Comparison of ENCODE assay signal across 1 cellular context in the genomic region with DNA sequence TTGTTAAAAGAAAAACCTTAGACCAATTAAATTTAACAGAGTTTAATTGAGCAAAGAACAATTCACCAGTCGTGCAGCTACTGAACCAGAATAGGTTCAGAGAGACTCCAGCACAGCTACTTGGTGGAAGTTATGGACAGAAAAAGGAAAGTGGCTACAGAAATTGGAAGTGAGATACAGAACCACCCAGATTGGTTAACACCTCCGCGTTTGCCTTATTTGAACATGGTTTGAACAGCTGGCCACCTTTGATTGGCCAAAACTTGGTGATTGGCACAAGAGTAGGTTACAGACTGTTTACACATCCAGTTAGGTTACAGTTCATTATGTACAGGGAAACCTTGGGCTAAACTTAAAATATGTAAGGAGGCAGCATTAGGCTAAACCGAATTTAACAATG.
TF ChIP-seq lines count a peak whose summit lies in the region.

No MANE protein-coding gene starts in this region.

TF ChIP-seq in WTC11, 78 proteins besides CTCF, POLR2A, EP300 and RAD21:
- no peak for TF ChIP-seq ZNF281 (CRISPR knock-in tag; IDR thresholded peaks at IDR 0.05)
- TF ChIP-seq ZNF416 (CRISPR knock-in tag; IDR thresholded peaks at IDR 0.05), result no peak
- TF ChIP-seq, protein P1, sequence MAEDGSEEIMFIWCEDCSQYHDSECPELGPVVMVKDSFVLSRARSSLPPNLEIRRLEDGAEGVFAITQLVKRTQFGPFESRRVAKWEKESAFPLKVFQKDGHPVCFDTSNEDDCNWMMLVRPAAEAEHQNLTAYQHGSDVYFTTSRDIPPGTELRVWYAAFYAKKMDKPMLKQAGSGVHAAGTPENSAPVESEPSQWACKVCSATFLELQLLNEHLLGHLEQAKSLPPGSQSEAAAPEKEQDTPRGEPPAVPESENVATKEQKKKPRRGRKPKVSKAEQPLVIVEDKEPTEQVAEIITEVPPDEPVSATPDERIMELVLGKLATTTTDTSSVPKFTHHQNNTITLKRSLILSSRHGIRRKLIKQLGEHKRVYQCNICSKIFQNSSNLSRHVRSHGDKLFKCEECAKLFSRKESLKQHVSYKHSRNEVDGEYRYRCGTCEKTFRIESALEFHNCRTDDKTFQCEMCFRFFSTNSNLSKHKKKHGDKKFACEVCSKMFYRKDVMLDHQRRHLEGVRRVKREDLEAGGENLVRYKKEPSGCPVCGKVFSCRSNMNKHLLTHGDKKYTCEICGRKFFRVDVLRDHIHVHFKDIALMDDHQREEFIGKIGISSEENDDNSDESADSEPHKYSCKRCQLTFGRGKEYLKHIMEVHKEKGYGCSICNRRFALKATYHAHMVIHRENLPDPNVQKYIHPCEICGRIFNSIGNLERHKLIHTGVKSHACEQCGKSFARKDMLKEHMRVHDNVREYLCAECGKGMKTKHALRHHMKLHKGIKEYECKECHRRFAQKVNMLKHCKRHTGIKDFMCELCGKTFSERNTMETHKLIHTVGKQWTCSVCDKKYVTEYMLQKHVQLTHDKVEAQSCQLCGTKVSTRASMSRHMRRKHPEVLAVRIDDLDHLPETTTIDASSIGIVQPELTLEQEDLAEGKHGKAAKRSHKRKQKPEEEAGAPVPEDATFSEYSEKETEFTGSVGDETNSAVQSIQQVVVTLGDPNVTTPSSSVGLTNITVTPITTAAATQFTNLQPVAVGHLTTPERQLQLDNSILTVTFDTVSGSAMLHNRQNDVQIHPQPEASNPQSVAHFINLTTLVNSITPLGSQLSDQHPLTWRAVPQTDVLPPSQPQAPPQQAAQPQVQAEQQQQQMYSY (CRISPR knock-in tag; IDR thresholded peaks at IDR 0.05), result no peak
- no peak for TF ChIP-seq SP1 (CRISPR knock-in tag; conservative IDR thresholded peaks at IDR 0.05)
- no peak for TF ChIP-seq JUN (CRISPR knock-in tag; IDR thresholded peaks at IDR 0.05)
- TF ChIP-seq ATF6 (CRISPR knock-in tag; IDR thresholded peaks at IDR 0.05), result no peak
- TF ChIP-seq ATF1 (CRISPR knock-in tag; IDR thresholded peaks at IDR 0.05), result no peak
- TF ChIP-seq NFATC4 (CRISPR knock-in tag; IDR thresholded peaks at IDR 0.05), result no peak
- TF ChIP-seq, protein P2, sequence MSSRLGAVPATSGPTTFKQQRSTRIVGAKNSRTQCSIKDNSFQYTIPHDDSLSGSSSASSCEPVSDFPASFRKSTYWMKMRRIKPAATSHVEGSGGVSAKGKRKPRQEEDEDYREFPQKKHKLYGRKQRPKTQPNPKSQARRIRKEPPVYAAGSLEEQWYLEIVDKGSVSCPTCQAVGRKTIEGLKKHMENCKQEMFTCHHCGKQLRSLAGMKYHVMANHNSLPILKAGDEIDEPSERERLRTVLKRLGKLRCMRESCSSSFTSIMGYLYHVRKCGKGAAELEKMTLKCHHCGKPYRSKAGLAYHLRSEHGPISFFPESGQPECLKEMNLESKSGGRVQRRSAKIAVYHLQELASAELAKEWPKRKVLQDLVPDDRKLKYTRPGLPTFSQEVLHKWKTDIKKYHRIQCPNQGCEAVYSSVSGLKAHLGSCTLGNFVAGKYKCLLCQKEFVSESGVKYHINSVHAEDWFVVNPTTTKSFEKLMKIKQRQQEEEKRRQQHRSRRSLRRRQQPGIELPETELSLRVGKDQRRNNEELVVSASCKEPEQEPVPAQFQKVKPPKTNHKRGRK (CRISPR knock-in tag; IDR thresholded peaks at IDR 0.05; ENCODE audit: borderline replicate concordance), result no peak
- TF ChIP-seq, protein P3, sequence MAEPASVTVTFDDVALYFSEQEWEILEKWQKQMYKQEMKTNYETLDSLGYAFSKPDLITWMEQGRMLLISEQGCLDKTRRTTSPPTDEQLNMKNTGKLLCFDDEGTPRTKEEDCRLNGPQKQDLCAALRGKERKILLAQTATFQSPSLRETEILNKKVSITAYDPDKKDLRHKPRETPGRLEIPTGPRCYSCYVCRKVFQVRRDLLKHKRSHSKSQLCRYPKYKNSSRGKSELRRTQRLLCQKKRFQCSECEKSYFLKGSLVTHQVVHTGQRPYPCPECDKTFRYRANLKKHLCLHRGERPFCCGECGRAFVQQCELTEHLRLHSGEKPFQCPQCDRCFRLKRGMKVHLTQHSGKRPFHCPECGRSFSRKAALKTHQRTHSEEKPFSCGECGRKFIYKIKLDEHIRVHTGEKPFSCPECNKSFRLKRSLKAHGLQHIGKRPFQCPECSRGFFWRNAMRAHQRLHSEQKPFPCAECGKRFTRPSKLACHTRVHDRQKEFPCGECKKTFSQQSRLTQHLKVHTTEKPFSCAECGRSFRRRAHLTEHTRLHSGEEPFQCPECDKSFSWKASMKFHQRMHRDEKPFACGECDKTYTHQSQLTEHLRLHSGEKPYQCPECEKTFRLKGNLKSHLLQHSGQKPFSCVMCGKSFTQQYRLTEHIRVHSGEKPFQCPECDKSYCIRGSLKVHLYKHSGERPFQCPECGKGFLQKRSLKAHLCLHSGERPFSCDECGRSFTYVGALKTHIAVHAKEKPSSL (CRISPR knock-in tag; conservative IDR thresholded peaks at IDR 0.05), result no peak
- TF ChIP-seq, protein P4, sequence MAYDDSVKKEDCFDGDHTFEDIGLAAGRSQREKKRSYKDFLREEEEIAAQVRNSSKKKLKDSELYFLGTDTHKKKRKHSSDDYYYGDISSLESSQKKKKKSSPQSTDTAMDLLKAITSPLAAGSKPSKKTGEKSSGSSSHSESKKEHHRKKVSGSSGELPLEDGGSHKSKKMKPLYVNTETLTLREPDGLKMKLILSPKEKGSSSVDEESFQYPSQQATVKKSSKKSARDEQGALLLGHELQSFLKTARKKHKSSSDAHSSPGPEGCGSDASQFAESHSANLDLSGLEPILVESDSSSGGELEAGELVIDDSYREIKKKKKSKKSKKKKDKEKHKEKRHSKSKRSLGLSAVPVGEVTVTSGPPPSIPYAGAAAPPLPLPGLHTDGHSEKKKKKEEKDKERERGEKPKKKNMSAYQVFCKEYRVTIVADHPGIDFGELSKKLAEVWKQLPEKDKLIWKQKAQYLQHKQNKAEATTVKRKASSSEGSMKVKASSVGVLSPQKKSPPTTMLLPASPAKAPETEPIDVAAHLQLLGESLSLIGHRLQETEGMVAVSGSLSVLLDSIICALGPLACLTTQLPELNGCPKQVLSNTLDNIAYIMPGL (CRISPR knock-in tag; IDR thresholded peaks at IDR 0.05), result no peak
